ENCODE assay signal across 34 cellular contexts in genomic region chr2:228648541-228648940, GRCh38.
"Had no signal": no experiment of that assay in that cellular context is flagged by ENCODE, and none has a peak within 500 bp of the region (broad histone marks: within the 10 kb centered on the region; RNA-seq: fewer than 3 reads in every experiment).

No MANE protein-coding gene starts in this region.

- H3K36me3 ChIP-seq: adrenal gland, brain microvascular endothelial cell, breast epithelium had no signal

- H3K4me3 ChIP-seq: adrenal gland, body of pancreas, breast epithelium had no signal

- ATAC-seq: activated CD8-positive, alpha-beta T cell treated with anti-CD3 and anti-CD28 coated beads for 36 hours; activated naive CD4-positive, alpha-beta T cell treated with anti-CD3 and anti-CD28 coated beads, Interleukin-2, amount 50 U/mL, for 72 hours; activated T-cell treated with anti-CD3 and anti-CD28 coated beads, Interleukin-2, amount 50 U/mL, for 4 hours; activated T-cell treated with anti-CD3 and anti-CD28 coated beads, Interleukin-2, amount 50 U/mL, for 72 hours; activated T-helper 17 cell treated with anti-CD3 and anti-CD28 coated beads, Interleukin-2, amount 50 U/mL, for 72 hours; body of pancreas had no signal

- H3K27ac ChIP-seq: adrenal gland, body of pancreas, brain microvascular endothelial cell, breast epithelium, VCaP had no signal

- H3K4me1 ChIP-seq: breast epithelium had no signal

- DNase-seq: activated B cell treated with CpG ODN at 0.5 μM for 24 hours; activated CD4-positive, alpha-beta memory T cell treated with anti-CD3 and anti-CD28 coated beads for 36 hours; activated CD4-positive, alpha-beta T cell treated with anti-CD3 and anti-CD28 coated beads for 4 hours; activated CD4-positive, alpha-beta T cell treated with anti-CD3 and anti-CD28 coated beads, Interleukin-2, amount 10 ng/mL, durations not matched to agents 24 days and 14 days; activated CD4-positive, alpha-beta T cell treated with anti-CD3 and anti-CD28 coated beads, Interleukin-2, amount 50 U/mL, for 1 hour; activated CD4-positive, alpha-beta T cell treated with anti-CD3 and anti-CD28 coated beads, Interleukin-2, amount 50 U/mL, for 4 hours; activated CD4-positive, CD25-positive, alpha-beta regulatory T cell treated with anti-CD3 and anti-CD28 coated beads, Interleukin-2, amount 50 U/mL, for 72 hours; activated CD8-positive, alpha-beta memory T cell treated with anti-CD3 and anti-CD28 coated beads, Interleukin-2, amount 50 U/mL, for 4 hours; activated CD8-positive, alpha-beta T cell treated with anti-CD3 and anti-CD28 coated beads for 36 hours; activated effector memory CD4-positive, alpha-beta T cell treated with anti-CD3 and anti-CD28 coated beads, Interleukin-2, amount 50 U/mL, for 16 hours; activated gamma-delta T cell treated with Interleukin-2 at 50 U/mL for 16 hours; activated naive CD4-positive, alpha-beta T cell; activated naive CD4-positive, alpha-beta T cell treated with anti-CD3 and anti-CD28 coated beads for 36 hours; activated naive CD4-positive, alpha-beta T cell treated with anti-CD3 and anti-CD28 coated beads, Interleukin-2, amount 50 U/mL, for 16 hours; activated naive CD8-positive, alpha-beta T cell treated with anti-CD3 and anti-CD28 coated beads for 36 hours; activated T-cell treated with anti-CD3 and anti-CD28 coated beads for 4 hours; activated T-cell treated with anti-CD3 and anti-CD28 coated beads, Interleukin-2, amount 50 U/mL, for 1 hour; activated T-cell treated with anti-CD3 and anti-CD28 coated beads, Interleukin-2, amount 50 U/mL, for 4 hours; activated T-cell treated with anti-CD3 and anti-CD28 coated beads, Interleukin-2, amount 50 U/mL, for 72 hours; adrenal gland; amniotic stem cell; aorta; body of pancreas; brain microvascular endothelial cell; central memory CD4-positive, alpha-beta T cell; T-helper 1 cell; T-helper 2 cell; T-helper 9 cell had no signal

- H3K9me3 ChIP-seq: adrenal gland, body of pancreas, breast epithelium had no signal

- H3K27me3 ChIP-seq: adrenal gland, body of pancreas, brain microvascular endothelial cell, breast epithelium had no signal

- FAIRE-seq: astrocyte, TTC549 had no signal
